In the genomic region with DNA sequence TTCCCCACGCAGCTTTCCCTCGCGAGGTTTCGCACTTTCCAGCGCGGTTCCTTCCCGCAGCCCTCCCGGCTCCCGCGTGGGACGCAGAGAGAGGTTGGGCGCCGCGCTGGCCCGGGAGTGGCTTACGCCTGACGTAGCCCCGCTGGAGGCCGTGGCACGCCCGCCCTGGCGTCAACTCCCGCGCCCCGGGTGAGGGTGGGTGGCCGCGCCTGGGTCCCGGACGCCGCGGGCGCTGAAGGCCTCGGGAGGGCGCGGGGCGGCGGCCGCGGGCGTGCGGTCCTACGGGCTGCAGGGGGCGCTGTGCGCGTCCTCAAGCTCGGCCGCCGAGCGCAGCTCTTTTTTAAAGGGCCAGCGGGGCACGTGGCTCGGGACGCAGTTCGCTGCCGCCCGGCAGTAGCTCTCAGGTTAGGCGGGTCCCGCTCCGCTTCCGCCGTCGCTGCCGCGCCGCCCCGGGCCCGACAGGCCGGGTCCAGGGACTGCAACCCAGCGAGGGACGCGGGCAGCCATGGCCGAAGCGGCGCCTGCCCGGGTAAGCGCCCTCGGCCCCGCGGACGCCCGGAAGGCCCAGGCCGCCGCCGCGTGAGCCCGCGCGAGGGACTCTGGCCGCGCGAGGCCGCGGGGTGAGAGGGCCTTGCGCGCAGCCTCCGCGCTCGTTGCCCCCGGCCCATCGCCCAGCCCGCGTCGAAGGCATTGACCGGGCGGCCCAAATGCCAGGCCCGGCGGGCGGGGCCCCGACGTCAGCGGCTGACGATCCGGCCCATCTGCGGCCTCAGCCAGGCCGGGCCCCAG, we compare ENCODE assay signal across 8 cellular contexts. TPM values are rescaled to one million over a fixed set of nuclear protein-coding genes. Genes with fewer than 3 reads are reported as not detected.
DNase-seq lines count a peak whose midpoint lies in the region; ATAC-seq and TF ChIP-seq lines count a peak whose summit lies in the region.

A gene (plus strand): TSS at position 368 of the 789 bp plus-strand sequence. CDS start 138 bp downstream, at position 506.

- ATAC-seq in GM18873 (IDR thresholded peaks at IDR 0.05; ENCODE audit: low FRiP score, unreplicated experiment) (peak; percentile 80), HG03135 (IDR thresholded peaks at IDR 0.05; ENCODE audit: unreplicated experiment) (peak; percentile 89)

- peak; percentile 43 for TF ChIP-seq CTCF in AG09319 (IDR thresholded peaks at IDR 0.05; ENCODE audit: low read depth, low read length)

- DNase-seq in AG09319 (ENCODE audit: extremely low read depth, low read depth) (peak; percentile 77), NCI-H226 (peak; percentile 85), cerebellum (ENCODE audit: low spot score) (peak; percentile 83), kidney tubule cell (ENCODE audit: low spot score) (peak; percentile 90)
- DNase-seq in activated CD4-positive, CD25-positive, alpha-beta regulatory T cell treated with anti-CD3 and anti-CD28 coated beads, Interleukin-2, amount 50 U/mL, for 72 hours: peak; percentile 87
- DNase-seq in stimulated activated CD4-positive, alpha-beta T cell treated with anti-CD3 and anti-CD28 coated beads, Interleukin-1b, Interleukin-23, amount 100 ng/mL, for 1 hour (ENCODE audit: low read depth in 2 of 2): peak; percentile 68

RNA-seq across cellular contexts. Expression of the gene that starts here (rescaled TPM):
- total RNA-seq in cerebellum: 13.1 TPM

Comparison
In these comparisons a context has a peak if more than half of its experiments do, and no peak if none do; other contexts are left out.
1. Peak in every context shown above with its lines: DNase-seq and ATAC-seq.